14 cellular contexts compared by ENCODE assay signal in genomic region chr7:55017841-55018240, GRCh38. TPM values are rescaled to one million over a fixed set of nuclear protein-coding genes. Genes with fewer than 3 reads are reported as not detected.
DNase-seq lines count a peak whose midpoint lies in the region; ATAC-seq, FAIRE-seq and TF ChIP-seq lines count a peak whose summit lies in the region.
"Had no signal": no experiment of that assay in that cellular context is flagged by ENCODE, and none has a peak within 500 bp of the region (broad histone marks: within the 10 kb centered on the region; RNA-seq: fewer than 3 reads in every experiment).

No MANE protein-coding gene starts in this region.

- intact Hi-C loops in breast epithelium (cut with DNase I; ENCODE audit: low total_unique reads) (no loop called here), left lung (cut with DNase I) (no loop called here)

- FAIRE-seq in RCC 7860 (lab: Jason Lieb, UNC) = no peak
- FAIRE-seq: TTC549 had no signal

- H3K27ac ChIP-seq in GM23248 = no peak overlapping the region
- peak overlapping the region; percentile 90 to 96 for H3K27ac ChIP-seq in breast epithelium
- peak overlapping the region; percentile 89 to 90 for H3K27ac ChIP-seq in left lung
- no peak overlapping the region for H3K27ac ChIP-seq in smooth muscle cell (ENCODE audit: low read depth)
- H3K27ac ChIP-seq: HL-60 had no signal

- 64 to 69% methylated on average over 6 of the region's 6 CpGs for WGBS in GM23248 (ENCODE audit: low coverage in 1 of 2, low lambda C conversion rate in 2 of 2, missing lambda C conversion rate in 2 of 2), 2 experiments
- 87% methylated on average over 6 of the region's 6 CpGs for WGBS in smooth muscle cell (ENCODE audit: low lambda C conversion rate)

- H3K4me1 ChIP-seq in GM23248 (ENCODE audit: insufficient read depth) (peaks cover 26% of the 10 kb centered on the region), breast epithelium (peaks cover 0 to 10% of the 10 kb centered on the region in 2 donors), left lung (peaks cover 0 to 25% of the 10 kb centered on the region in 2 donors), smooth muscle cell (ENCODE audit: low read depth) (no peaks in the 10 kb centered on the region)

- H3K4me2 ChIP-seq in GM23248 (ENCODE audit: unreplicated experiment) (peak overlapping the region; percentile 89), smooth muscle cell (peak overlapping the region; percentile 95)

- H3K9ac ChIP-seq in GM23248 (peak overlapping the region; percentile 90), smooth muscle cell (ENCODE audit: low read depth) (no peak overlapping the region)

- H3F3A ChIP-seq in GM23248 (ENCODE audit: insufficient read depth) (peaks cover 19% of the 10 kb centered on the region), smooth muscle cell (ENCODE audit: low read depth) (no peaks in the 10 kb centered on the region)

- H3K9me3 ChIP-seq in GM23248 (ENCODE audit: low read depth) (no peaks in the 10 kb centered on the region), breast epithelium (no peaks in the 10 kb centered on the region), left lung (no peaks in the 10 kb centered on the region), smooth muscle cell (replicated peaks; ENCODE audit: low read depth) (no peaks in the 10 kb centered on the region)

- DNase-seq in GM23248 = no peak
- no peak for DNase-seq in breast epithelium (ENCODE audit: low spot score in 2 of 2)
- no peak for DNase-seq in left lung
- DNase-seq in smooth muscle cell (lab: John Stamatoyannopoulos, UW; ENCODE audit: unreplicated experiment) = no peak
- no peak for DNase-seq in kidney glomerular epithelial cell (lab: John Stamatoyannopoulos, UW)
- DNase-seq in RCC 7860 (ENCODE audit: low spot score) = no peak
- DNase-seq: activated T-cell treated with anti-CD3 and anti-CD28 coated beads for 4 hours; CD4-positive, CD25-positive, alpha-beta regulatory T cell; MG63; OCI-M1 had no signal

- no peaks in the 10 kb centered on the region for H3K36me3 ChIP-seq in GM23248 (ENCODE audit: low read depth)
- H3K36me3 ChIP-seq in breast epithelium = no peaks in the 10 kb centered on the region
- no peaks in the 10 kb centered on the region for H3K36me3 ChIP-seq in left lung
- no peaks in the 10 kb centered on the region for H3K36me3 ChIP-seq in smooth muscle cell (ENCODE audit: low read depth)

- TF ChIP-seq POLR2A in breast epithelium (IDR thresholded peaks at IDR 0.05) (no peak), GM18505 (IDR thresholded peaks at IDR 0.05; ENCODE audit: borderline replicate concordance, extremely low read depth, insufficient read depth, insufficient read length) (no peak)

- H3K27me3 ChIP-seq in GM23248 (replicated peaks; ENCODE audit: insufficient read depth) = no peaks in the 10 kb centered on the region
- H3K27me3 ChIP-seq in breast epithelium = no peaks in the 10 kb centered on the region
- H3K27me3 ChIP-seq in left lung = peaks cover 0 to 40% of the 10 kb centered on the region in 2 donors
- H3K27me3 ChIP-seq in smooth muscle cell (ENCODE audit: low read depth) = peaks cover 11% of the 10 kb centered on the region
- H3K27me3 ChIP-seq: MG63 had no signal

- no peaks in the 10 kb centered on the region for H3K9me2 ChIP-seq in GM23248 (ENCODE audit: insufficient read depth)

- H2AFZ ChIP-seq in GM23248 (peak overlapping the region; percentile 75), smooth muscle cell (ENCODE audit: low read depth) (peak overlapping the region; percentile 88)

- H4K20me1 ChIP-seq in GM23248 (ENCODE audit: insufficient read depth) (no peaks in the 10 kb centered on the region), smooth muscle cell (ENCODE audit: low read depth) (peaks cover 27% of the 10 kb centered on the region)

- no peak overlapping the region for H3K4me3 ChIP-seq in GM23248
- H3K4me3 ChIP-seq in breast epithelium = peak overlapping the region in 2 of 3 donors; percentile 89 to 97
- peak overlapping the region in 1 of 2 donors; percentile 58 for H3K4me3 ChIP-seq in left lung
- H3K4me3 ChIP-seq in smooth muscle cell = peak overlapping the region; percentile 89

- in situ Hi-C loops in GM23248 (cut with MboI) = no loop called here

- TF ChIP-seq CTCF in breast epithelium (IDR thresholded peaks at IDR 0.05) (no peak), left lung (IDR thresholded peaks at IDR 0.05) (no peak), smooth muscle cell (IDR thresholded peaks at IDR 0.05; ENCODE audit: borderline replicate concordance, insufficient read depth, poor library complexity, severe bottlenecking) (no peak)

- no peak for ATAC-seq in left lung
- no peak for ATAC-seq in GM18505 (IDR thresholded peaks at IDR 0.05; ENCODE audit: unreplicated experiment)
- no peak for ATAC-seq in HG03571 (IDR thresholded peaks at IDR 0.05; ENCODE audit: unreplicated experiment)

- H3K79me2 ChIP-seq in GM23248 (ENCODE audit: insufficient read depth) (peaks cover 47% of the 10 kb centered on the region), smooth muscle cell (ENCODE audit: low read depth) (peaks cover 32% of the 10 kb centered on the region)

RNA-seq across cellular contexts. Expression of gene EGFR, which starts 1.0 kb away (rescaled TPM):
- total RNA-seq in GM23248 (2014; rRNA removed; shearing (Covaris generic)) = 53.5 and 55.0 TPM in 2 replicates
- polyA plus RNA-seq in GM23248 (2016; fragmentation: Nextera tagmentation; extraction: Ambion mirVana) (48.7 and 50.9 TPM in 2 replicates), smooth muscle cell (9.0 and 20.5 TPM in 2 replicates)
- total RNA-seq in breast epithelium (100 to 1,000 TPM in 1 of 3 donors, 10 to 100 TPM in 2; 61.9 to 164 (median 65.0) TPM), left lung (10 to 100 TPM; 76.5 to 79.3 TPM), smooth muscle cell (21.6 and 31.1 TPM in 2 replicates)
- total RNA-seq: CD4-positive, CD25-positive, alpha-beta regulatory T cell had no signal
- polyA plus RNA-seq: CD4-positive, CD25-positive, alpha-beta regulatory T cell had no signal

Comparison
In these comparisons a context has a peak if more than half of its experiments do, and no peak if none do; other contexts are left out.
1. H3K27ac ChIP-seq: peak in breast epithelium (2 of 2) and left lung (2 of 2); none in GM23248 (single experiment) and smooth muscle cell (single experiment).